31 cellular contexts compared by ENCODE assay signal in genomic region chr21:24868117-24868516, GRCh38.
"Had no signal": no experiment of that assay in that cellular context is flagged by ENCODE, and none has a peak within 500 bp of the region (broad histone marks: within the 10 kb centered on the region; RNA-seq: fewer than 3 reads in every experiment).

No MANE protein-coding gene starts in this region.

- H3K27me3 Mint-ChIP-seq: naive thymus-derived CD8-positive, alpha-beta T cell; natural killer cell treated with Interleukin-12 subunit alpha and Interleukin-12 subunit beta and Interleukin-15 and Interleukin-18, amount 100 ng/mL, for 72 hours; stimulated activated memory B cell treated with anti-CD40 and anti-IgM and Interleukin-4, amounts not matched to agents 10 μg/mL and 1 μg/mL and 100 μg/mL, for 72 hours; stimulated activated naive CD8-positive, alpha-beta T cell treated with anti-CD3 and anti-CD28 coated beads, Interleukin-15, amount 100 ng/mL, for 72 hours had no signal

- DNase-seq: naive B cell; naive thymus-derived CD8-positive, alpha-beta T cell; nephron progenitor cell; nucleus accumbens; pancreas; psoas muscle; right cardiac atrium; spleen; stimulated activated CD4-positive, alpha-beta T cell treated with anti-CD3 and anti-CD28 coated beads, Interleukin-12 subunit alpha, Interleukin-12 subunit beta, amount 100 ng/mL, for 4 hours; stimulated activated CD4-positive, alpha-beta T cell treated with anti-CD3 and anti-CD28 coated beads, Interleukin-1b, Interleukin-23, amount 100 ng/mL, for 48 hours; stimulated activated CD4-positive, alpha-beta T cell treated with anti-CD3 and anti-CD28 coated beads, Interleukin-4, amount 100 ng/mL, for 1 hour; stimulated activated CD4-positive, alpha-beta T cell treated with anti-CD3 and anti-CD28 coated beads, Interleukin-4, amount 100 ng/mL, for 4 hours; stimulated activated CD8-positive, alpha-beta memory T cell treated with anti-CD3 and anti-CD28 coated beads, Interleukin-4, amount 100 ng/mL, for 48 hours; stimulated activated naive CD4-positive, alpha-beta T cell; stimulated activated naive CD8-positive, alpha-beta T cell treated with anti-CD3 and anti-CD28 coated beads, Interleukin-15, amount 100 ng/mL, for 72 hours; stimulated activated naive CD8-positive, alpha-beta T cell treated with anti-CD3 and anti-CD28 coated beads, Interleukin-15, Interleukin-2, amounts not matched to agents 100 U/mL and 50 U/mL, for 24 hours; substantia nigra; thyroid gland; trophoblast cell; upper lobe of left lung had no signal

- H3K4me1 Mint-ChIP-seq: naive B cell; naive thymus-derived CD8-positive, alpha-beta T cell; nephron progenitor cell; neural crest cell; stimulated activated memory B cell treated with anti-CD40 and anti-IgM and Interleukin-4, amounts not matched to agents 10 μg/mL and 1 μg/mL and 100 μg/mL, for 72 hours; stimulated activated naive CD8-positive, alpha-beta T cell treated with anti-CD3 and anti-CD28 coated beads, Interleukin-15, amount 100 ng/mL, for 72 hours had no signal

- H3K27ac Mint-ChIP-seq: naive B cell; naive thymus-derived CD8-positive, alpha-beta T cell; natural killer cell treated with Interleukin-12 subunit alpha and Interleukin-12 subunit beta and Interleukin-15 and Interleukin-18, amount 100 ng/mL, for 72 hours; nephron progenitor cell; stimulated activated memory B cell treated with anti-CD40 and anti-IgM and Interleukin-4, amounts not matched to agents 10 μg/mL and 1 μg/mL and 100 μg/mL, for 72 hours; stimulated activated naive CD8-positive, alpha-beta T cell treated with anti-CD3 and anti-CD28 coated beads, Interleukin-15, amount 100 ng/mL, for 72 hours had no signal

- H3K36me3 Mint-ChIP-seq: natural killer cell treated with Interleukin-12 subunit alpha and Interleukin-12 subunit beta and Interleukin-15 and Interleukin-18, amount 100 ng/mL, for 72 hours; stimulated activated memory B cell treated with anti-CD40 and anti-IgM and Interleukin-4, amounts not matched to agents 10 μg/mL and 1 μg/mL and 100 μg/mL, for 72 hours had no signal

- H3K4me1 ChIP-seq: pancreas, psoas muscle, spleen, thyroid gland, tibial nerve, upper lobe of left lung, vagina had no signal

- H3K27me3 ChIP-seq: neutrophil, pancreas, spleen, thyroid gland, tibial nerve, upper lobe of left lung, vagina had no signal

- H3K4me3 Mint-ChIP-seq: naive B cell; naive thymus-derived CD8-positive, alpha-beta T cell; natural killer cell treated with Interleukin-12 subunit alpha and Interleukin-12 subunit beta and Interleukin-15 and Interleukin-18, amount 100 ng/mL, for 72 hours; nephron progenitor cell; neural crest cell; stimulated activated memory B cell treated with anti-CD40 and anti-IgM and Interleukin-4, amounts not matched to agents 10 μg/mL and 1 μg/mL and 100 μg/mL, for 72 hours; stimulated activated naive CD8-positive, alpha-beta T cell treated with anti-CD3 and anti-CD28 coated beads, Interleukin-15, amount 100 ng/mL, for 72 hours had no signal

- ATAC-seq: naive thymus-derived CD8-positive, alpha-beta T cell; natural killer cell treated with Interleukin-12 subunit alpha and Interleukin-12 subunit beta and Interleukin-15 and Interleukin-18, amount 100 ng/mL, for 72 hours; pancreas; psoas muscle; right cardiac atrium; sciatic nerve; stimulated activated memory B cell treated with anti-CD40 and anti-IgM and Interleukin-4, amounts not matched to agents 10 μg/mL and 1 μg/mL and 100 μg/mL, for 72 hours; stimulated activated naive CD8-positive, alpha-beta T cell treated with anti-CD3 and anti-CD28 coated beads, Interleukin-15, amount 100 ng/mL, for 72 hours; stimulated activated naive CD8-positive, alpha-beta T cell treated with anti-CD3 and anti-CD28 coated beads, Interleukin-15, Interleukin-2, amounts not matched to agents 100 U/mL and 50 U/mL, for 24 hours had no signal

- H3K4me3 ChIP-seq: pancreas, psoas muscle, skin epidermis, smooth muscle cell, spleen, thoracic aorta, thyroid gland, tibial nerve, upper lobe of left lung, vagina had no signal

- H3K27ac ChIP-seq: neutrophil, pancreas, psoas muscle, skin epidermis, spleen, thoracic aorta, thyroid gland, tibial nerve, upper lobe of left lung, vagina had no signal

- H3K4me2 ChIP-seq: smooth muscle cell had no signal

- H3K9me3 ChIP-seq: neutrophil, pancreas, psoas muscle, thoracic aorta, thyroid gland, upper lobe of left lung, vagina had no signal

- H3K9me3 Mint-ChIP-seq: neural crest cell had no signal

- FAIRE-seq: urothelium cell line had no signal

- H3K36me3 ChIP-seq: neutrophil, pancreas, spleen, thoracic aorta, thyroid gland, tibial nerve, upper lobe of left lung, vagina had no signal
